ENCODE assay signal across 26 cellular contexts in the genomic region with DNA sequence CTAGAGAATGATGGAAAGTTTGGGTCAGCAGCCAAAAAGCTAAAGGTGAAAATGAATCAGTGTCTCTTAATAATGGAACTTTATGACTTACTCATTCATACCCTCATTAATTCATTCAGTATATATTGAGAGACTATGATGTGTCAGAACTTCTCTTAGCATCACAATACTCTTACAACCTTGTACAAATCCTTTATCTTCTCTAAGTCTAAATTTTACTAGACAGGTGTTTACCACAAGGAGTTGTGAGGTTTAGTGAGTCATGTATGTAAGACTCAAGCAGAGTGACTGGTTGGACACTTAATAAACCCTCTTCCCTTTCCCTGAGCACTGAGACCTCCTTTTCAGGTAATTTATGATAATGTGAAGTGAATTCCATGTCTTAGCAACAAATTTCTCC.
DNase-seq lines count a peak whose midpoint lies in the region; ATAC-seq and TF ChIP-seq lines count a peak whose summit lies in the region.
"Had no signal": no experiment of that assay in that cellular context is flagged by ENCODE, and none has a peak within 500 bp of the region (broad histone marks: within the 10 kb centered on the region; RNA-seq: fewer than 3 reads in every experiment).

No MANE protein-coding gene starts in this region.

- H3K4me1 ChIP-seq in RWPE2 (ENCODE audit: insufficient read depth, poor library complexity, severe bottlenecking) (no peaks in the 10 kb centered on the region), foreskin keratinocyte (no peaks in the 10 kb centered on the region)
- H3K4me1 ChIP-seq: SJCRH30 had no signal

- H3K9me3 ChIP-seq in RWPE2 (ENCODE audit: severe bottlenecking) = no peaks in the 10 kb centered on the region
- H3K9me3 ChIP-seq: HAP-1, SJCRH30 had no signal

- no peaks in the 10 kb centered on the region for H3K36me3 ChIP-seq in RWPE2 (ENCODE audit: low read depth)
- H3K36me3 ChIP-seq: HAP-1, SJCRH30 had no signal

- H3K4me3 ChIP-seq in RWPE2 (ENCODE audit: severe bottlenecking) = no peak overlapping the region
- H3K4me3 ChIP-seq: HAP-1, K562, SJCRH30 had no signal

- TF ChIP-seq CTCF in RWPE2 (IDR thresholded peaks at IDR 0.05; ENCODE audit: poor library complexity, severe bottlenecking) = no peak
- TF ChIP-seq CTCF in foreskin keratinocyte (conservative IDR thresholded peaks at IDR 0.05) = no peak

- DNase-seq in activated CD4-positive, CD25-positive, alpha-beta regulatory T cell (lab: John Stamatoyannopoulos, UW) = no peak
- DNase-seq in A172 (ENCODE audit: low spot score) = peak; percentile 28
- no peak for DNase-seq in RWPE2 (ENCODE audit: low spot score)
- peak; percentile 34 to 56 for DNase-seq in foreskin keratinocyte
- no peak for DNase-seq in HUDEP-2 (lab: John Stamatoyannopoulos, UW; ENCODE audit: unreplicated experiment in 76 of 76)
- DNase-seq: ACHN, Calu3, DMS153, DND-41, GOT3, HFFc6, Kasumi-1, MV-4-11, NCI-H1105, NCI-H1436 treated with DMSO at 0.1 percent for 48 hours, NCI-H187 treated with DMSO at 0.1 percent for 48 hours, NCI-H2171 treated with DMSO at 0.1 percent for 48 hours, NCI-H524, NCI-H748 treated with DMSO at 0.1 percent for 48 hours, SJCRH30 had no signal

- H3K27me3 ChIP-seq in RWPE2 (ENCODE audit: insufficient read depth, poor library complexity, severe bottlenecking) = no peaks in the 10 kb centered on the region
- H3K27me3 ChIP-seq in foreskin keratinocyte = peaks cover 6% of the 10 kb centered on the region
- H3K27me3 ChIP-seq: SJCRH30 had no signal

- ATAC-seq in activated CD4-positive, CD25-positive, alpha-beta regulatory T cell treated with anti-CD3 and anti-CD28 coated beads, Interleukin-2, amount 50 U/mL, for 24 hours = peak; percentile 20 to 28
- ATAC-seq in RWPE2 (ENCODE audit: low read depth) (peak; percentile 33; the same call in 1 of the 3 replicates), foreskin keratinocyte (peak; percentile 94), GM19397 (IDR thresholded peaks at IDR 0.05; ENCODE audit: unreplicated experiment) (no peak)
- ATAC-seq: K562, Right ventricle myocardium inferior had no signal

- H3K27ac ChIP-seq in RWPE2 (ENCODE audit: poor library complexity, severe bottlenecking) (no peak overlapping the region), foreskin keratinocyte (no peak overlapping the region)
- H3K27ac ChIP-seq: 22Rv1, SJCRH30 had no signal

Comparison
In these comparisons a context has a peak if more than half of its experiments do, and no peak if none do; other contexts are left out.
1. DNase-seq: peak in A172 (single experiment) and foreskin keratinocyte (2 of 2); none in activated CD4-positive, CD25-positive, alpha-beta regulatory T cell (0 of 4), RWPE2 (single experiment) and HUDEP-2 (0 of 76).